ENCODE assay signal across 18 cellular contexts in genomic region chr15:98731712-98732450, GRCh38.
DNase-seq lines count a peak whose midpoint lies in the region; ATAC-seq and TF ChIP-seq lines count a peak whose summit lies in the region.
"Had no signal": no experiment of that assay in that cellular context is flagged by ENCODE, and none has a peak within 500 bp of the region (broad histone marks: within the 10 kb centered on the region; RNA-seq: fewer than 3 reads in every experiment).

No MANE protein-coding gene starts in this region.

- intact Hi-C loops in heart right ventricle (cut with DNase I): no loop called here
- intact Hi-C loops in Right ventricle myocardium inferior (cut with DNase I): loop anchor here (5.0 kb wide), 1 partner anchor 45 kb away; no protein-coding TSS in a partner anchor
- intact Hi-C loops in IMR-90 (cut with micrococcal nuclease): no loop called here

- peak overlapping the region; percentile 45; the same call in 1 of the 2 replicates for H2AK5ac ChIP-seq in IMR-90 (ENCODE audit: low read depth, low read length)

- H2BK5ac ChIP-seq in IMR-90 (ENCODE audit: low read depth, low read length, poor library complexity, severe bottlenecking): no peak overlapping the region

- H3K4me1 ChIP-seq in heart right ventricle (peaks cover 22 to 98% (median 80%) of the 10 kb centered on the region in 9 donors), IMR-90 (ENCODE audit: control insufficient read depth, insufficient read depth, low read length) (peaks cover 38% of the 10 kb centered on the region), thymus (ENCODE audit: control insufficient read depth, insufficient read depth, low read length) (peaks cover 22% of the 10 kb centered on the region)

- H3K23ac ChIP-seq in IMR-90 (ENCODE audit: low read depth, low read length): no peak overlapping the region

- H3K4me2 ChIP-seq in IMR-90 (ENCODE audit: low read depth, low read length): no peak overlapping the region

- no peak for ATAC-seq in heart right ventricle
- ATAC-seq in Right ventricle myocardium inferior: no peak
- ATAC-seq in IMR-90 (ENCODE audit: low read depth): no peak
- ATAC-seq in GM21723 (IDR thresholded peaks at IDR 0.05; ENCODE audit: unreplicated experiment): no peak
- ATAC-seq: activated T-cell treated with anti-CD3 and anti-CD28 coated beads, Interleukin-2, amount 50 U/mL, for 4 hours; body of pancreas; PC-3; WTC11 had no signal

- dilution Hi-C loops in IMR-90 (cut with HindIII; ENCODE audit: low sequenced_read_pairs, unreplicated experiment): no loop called here

- peaks cover 71% of the 10 kb centered on the region for H4K20me1 ChIP-seq in IMR-90 (ENCODE audit: insufficient read depth, low read length)

- no peak overlapping the region for H2BK15ac ChIP-seq in IMR-90 (ENCODE audit: low read depth, low read length)

- H3K36me3 ChIP-seq in heart right ventricle (no peaks in the 10 kb centered on the region), IMR-90 (ENCODE audit: control insufficient read depth, insufficient read depth, low read length) (no peaks in the 10 kb centered on the region), thymus (ENCODE audit: control insufficient read depth, insufficient read depth) (no peaks in the 10 kb centered on the region)
- H3K36me3 ChIP-seq: SJCRH30 had no signal

- no peak overlapping the region for H2AK9ac ChIP-seq in IMR-90 (replicated peaks; ENCODE audit: low read depth, low read length, poor library complexity)

- no TSS peak for BruUV-seq in IMR-90 (replicated peaks; lab: Mats Ljungman, UMichigan)

- H2BK20ac ChIP-seq in IMR-90 (ENCODE audit: low read depth, low read length): no peak overlapping the region

- no peak overlapping the region for H4K5ac ChIP-seq in IMR-90 (ENCODE audit: low read depth, low read length)

- no peak for TF ChIP-seq RAD21 in IMR-90 (IDR thresholded peaks at IDR 0.05; ENCODE audit: low read length)

- H3K79me1 ChIP-seq in IMR-90 (ENCODE audit: low read depth in 1 of 2, low read length in 2 of 2): peaks cover 45 to 83% of the 10 kb centered on the region in 2 experiments

- H3K27ac ChIP-seq in heart right ventricle: peak overlapping the region; percentile 8 to 96 (median 86)
- no peak overlapping the region for H3K27ac ChIP-seq in IMR-90 (ENCODE audit: insufficient read depth, low read length)
- H3K27ac ChIP-seq in thymus (ENCODE audit: low read depth): peak overlapping the region; percentile 2
- H3K27ac ChIP-seq: SJCRH30 had no signal

- H3K9ac ChIP-seq in IMR-90 (ENCODE audit: low read depth, low read length): no peak overlapping the region

- H2AFZ ChIP-seq in IMR-90 (replicated peaks; ENCODE audit: low read length, poor library complexity): no peak overlapping the region

- DNase-seq in heart right ventricle (no peak), Right ventricle myocardium inferior (ENCODE audit: missing footprints) (no peak), IMR-90 (no peak), glomerular visceral epithelial cell (ENCODE audit: extremely low spot score) (peak; percentile 36), NCI-H1694 treated with DMSO at 0.1 percent for 48 hours (lab: John Stamatoyannopoulos, UW) (no peak), middle frontal gyrus (ENCODE audit: extremely low spot score, low spot score) (no peak)
- DNase-seq: activated T-cell treated with anti-CD3 and anti-CD28 coated beads, Interleukin-2, amount 50 U/mL, for 4 hours; body of pancreas; CD4-positive, alpha-beta T cell; cortex of kidney; NCI-H1930; NCI-H226; nucleus accumbens; PC-3; SJCRH30 had no signal

- H3K14ac ChIP-seq in IMR-90 (replicated peaks; ENCODE audit: low read depth, low read length): 0 out of 2 replicates have a peak overlapping the region, but pooled peaks have one; percentile 44

- TF ChIP-seq CTCF in heart right ventricle (IDR thresholded peaks at IDR 0.05) (no peak), IMR-90 (conservative IDR thresholded peaks at IDR 0.05; ENCODE audit: low read depth, low read length) (no peak)

- H4K91ac ChIP-seq in IMR-90 (ENCODE audit: insufficient read depth, low read depth, low read length): no peak overlapping the region; the same call in 1 of the 2 replicates

- peaks cover 46% of the 10 kb centered on the region for H3K9me1 ChIP-seq in IMR-90 (ENCODE audit: insufficient read depth, low read length)

- 0 out of 2 replicates have a peak overlapping the region, but pooled peaks have one; percentile 24 for H3K4ac ChIP-seq in IMR-90 (ENCODE audit: low read depth, low read length)

- H4K8ac ChIP-seq in IMR-90 (ENCODE audit: low read depth in 2 of 2, low read length in 2 of 2): no peak overlapping the region

- in situ Hi-C loops in IMR-90 (cut with MboI; ENCODE audit: low sequenced_read_pairs): no loop called here

- CTCF ChIA-PET in IMR-90 (lab: Yijun Ruan, JAX): no interaction called here

- H3K9me3 ChIP-seq in heart right ventricle (no peaks in the 10 kb centered on the region), IMR-90 (ENCODE audit: control insufficient read depth, insufficient read depth, low read length) (no peaks in the 10 kb centered on the region), thymus (ENCODE audit: control insufficient read depth) (no peaks in the 10 kb centered on the region)
- H3K9me3 ChIP-seq: body of pancreas had no signal

- H3K56ac ChIP-seq in IMR-90 (ENCODE audit: extremely low read depth, insufficient read depth, low read length): no peak overlapping the region

- WGBS in heart right ventricle, 2 donors: 93 to 95% methylated on average over 9 of the region's 9 CpGs
- WGBS in IMR-90 (ENCODE audit: extremely low coverage in 2 of 2, insufficient read length in 1 of 2), 2 experiments: 100% methylated on average over 4 of the region's 9 CpGs; no CpG with 5 or more reads in 1 of the 2 experiments
- WGBS in thymus: 72% methylated on average over 9 of the region's 9 CpGs

- TF ChIP-seq POLR2A in IMR-90 (IDR thresholded peaks at IDR 0.05; ENCODE audit: low read depth, low read length): no peak

- H3K4me3 ChIP-seq in heart right ventricle (no peak overlapping the region), IMR-90 (ENCODE audit: insufficient read depth, low read depth, low read length) (no peak overlapping the region), thymus (ENCODE audit: low read length) (no peak overlapping the region)
- H3K4me3 ChIP-seq: body of pancreas, SJCRH30 had no signal

- H3K27me3 ChIP-seq in heart right ventricle (no peaks in the 10 kb centered on the region), IMR-90 (ENCODE audit: control insufficient read depth, insufficient read depth, low read length) (no peaks in the 10 kb centered on the region), thymus (ENCODE audit: control insufficient read depth, insufficient read depth) (no peaks in the 10 kb centered on the region)
- H3K27me3 ChIP-seq: body of pancreas, SJCRH30 had no signal

- no peak overlapping the region for H3K18ac ChIP-seq in IMR-90 (ENCODE audit: low read depth, low read length)

- POLR2A ChIA-PET in IMR-90 (lab: Charles Lee; ENCODE audit: unreplicated experiment): no interaction called here

- H2BK120ac ChIP-seq in IMR-90 (ENCODE audit: low read depth, low read length): no peak overlapping the region

TF ChIP-seq in IMR-90, 13 proteins besides CTCF, POLR2A, EP300 and RAD21:
- no peak for TF ChIP-seq NFE2L2 (IDR thresholded peaks at IDR 0.05; ENCODE audit: low read depth, low read length)
- no peak for TF ChIP-seq MXI1 (IDR thresholded peaks at IDR 0.05; ENCODE audit: borderline replicate concordance, low read depth, low read length)
- TF ChIP-seq, protein P1, sequence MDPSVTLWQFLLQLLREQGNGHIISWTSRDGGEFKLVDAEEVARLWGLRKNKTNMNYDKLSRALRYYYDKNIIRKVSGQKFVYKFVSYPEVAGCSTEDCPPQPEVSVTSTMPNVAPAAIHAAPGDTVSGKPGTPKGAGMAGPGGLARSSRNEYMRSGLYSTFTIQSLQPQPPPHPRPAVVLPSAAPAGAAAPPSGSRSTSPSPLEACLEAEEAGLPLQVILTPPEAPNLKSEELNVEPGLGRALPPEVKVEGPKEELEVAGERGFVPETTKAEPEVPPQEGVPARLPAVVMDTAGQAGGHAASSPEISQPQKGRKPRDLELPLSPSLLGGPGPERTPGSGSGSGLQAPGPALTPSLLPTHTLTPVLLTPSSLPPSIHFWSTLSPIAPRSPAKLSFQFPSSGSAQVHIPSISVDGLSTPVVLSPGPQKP (IDR thresholded peaks at IDR 0.05; ENCODE audit: borderline replicate concordance, low read depth, low read length): no peak
- no peak for TF ChIP-seq CHD1 (IDR thresholded peaks at IDR 0.05; ENCODE audit: low read depth, low read length)
- no peak for TF ChIP-seq MAFK (IDR thresholded peaks at IDR 0.05; ENCODE audit: low read depth, low read length)
- TF ChIP-seq SMC3 (IDR thresholded peaks at IDR 0.05; ENCODE audit: low read depth, low read length): no peak
- TF ChIP-seq FOS (IDR thresholded peaks at IDR 0.05; ENCODE audit: low read depth, low read length): no peak
- TF ChIP-seq CEBPB (IDR thresholded peaks at IDR 0.05; ENCODE audit: low read depth, low read length): no peak
- no peak for TF ChIP-seq RFX5 (IDR thresholded peaks at IDR 0.05; ENCODE audit: low read depth, low read length)
